Comparison of ENCODE assay signal across 34 cellular contexts in genomic region chr2:41187683-41188082, GRCh38.
"Had no signal": no experiment of that assay in that cellular context is flagged by ENCODE, and none has a peak within 500 bp of the region (broad histone marks: within the 10 kb centered on the region; RNA-seq: fewer than 3 reads in every experiment).

No MANE protein-coding gene starts in this region.

- H3K9me3 ChIP-seq: MG63, SJSA1 had no signal

- H3K4me3 ChIP-seq: cardiac muscle cell, MG63, SJSA1 had no signal

- H3K4me1 ChIP-seq: SJSA1 had no signal

- DNase-seq: activated CD4-positive, alpha-beta memory T cell treated with anti-CD3 and anti-CD28 coated beads, Interleukin-2, amount 10 ng/mL, durations not matched to agents 7 days and 5 days; activated CD4-positive, alpha-beta T cell treated with anti-CD3 and anti-CD28 coated beads for 1 hour; activated CD4-positive, alpha-beta T cell treated with anti-CD3 and anti-CD28 coated beads for 48 hours; activated CD4-positive, CD25-positive, alpha-beta regulatory T cell; activated CD8-positive, alpha-beta memory T cell treated with anti-CD3 and anti-CD28 coated beads for 24 hours; activated CD8-positive, alpha-beta memory T cell treated with anti-CD3 and anti-CD28 coated beads, Interleukin-2, amount 10 ng/mL, durations not matched to agents 7 days and 5 days; activated effector memory CD4-positive, alpha-beta T cell treated with anti-CD3 and anti-CD28 coated beads, Interleukin-2, amount 50 U/mL, for 16 hours; activated naive CD4-positive, alpha-beta T cell; activated naive CD4-positive, alpha-beta T cell treated with anti-CD3 and anti-CD28 coated beads, Interleukin-2, amount 50 U/mL, for 16 hours; activated naive CD8-positive, alpha-beta T cell treated with anti-CD3 and anti-CD28 coated beads for 36 hours; activated T-cell treated with anti-CD3 and anti-CD28 coated beads, Interleukin-2, amount 50 U/mL, for 1 hour; activated T-cell treated with anti-CD3 and anti-CD28 coated beads, Interleukin-2, amount 50 U/mL, for 72 hours; amniotic stem cell; aorta; brain microvascular endothelial cell; Kasumi-1; KG1; MG63; NCI-H1048; NCI-H1105 treated with DMSO at 0.1 percent for 48 hours; NCI-H1694; NCI-H2029; NCI-H2227 treated with DMSO at 0.1 percent for 48 hours; NCI-H446; NCI-H510A treated with DMSO at 0.1 percent for 48 hours; NCI-H526 treated with DMSO at 0.1 percent for 48 hours; NCI-H82; SHP77 treated with DMSO at 0.1 percent for 48 hours; T1000; WERI-Rb-1 had no signal

- ATAC-seq: activated CD8-positive, alpha-beta memory T cell treated with anti-CD3 and anti-CD28 coated beads, Interleukin-2, amount 10 ng/mL, durations not matched to agents 7 days and 5 days; activated T-cell treated with anti-CD3 and anti-CD28 coated beads, Interleukin-2, amount 50 U/mL, for 72 hours; activated T-helper 17 cell treated with anti-CD3 and anti-CD28 coated beads, Interleukin-2, amount 50 U/mL, for 72 hours; Panc1 had no signal

- H3K27me3 ChIP-seq: brain microvascular endothelial cell, cardiac muscle cell, SJSA1 had no signal

- H3K36me3 ChIP-seq: brain microvascular endothelial cell, cardiac muscle cell, MG63, SJSA1, WERI-Rb-1 had no signal

- H3K27ac ChIP-seq: brain microvascular endothelial cell, cardiac muscle cell, SJSA1, WERI-Rb-1 had no signal
